ENCODE assay signal across 12 cellular contexts in genomic region chr20:51481311-51481997, GRCh38.
DNase-seq lines count a peak whose midpoint lies in the region; ATAC-seq and TF ChIP-seq lines count a peak whose summit lies in the region.
"Had no signal": no experiment of that assay in that cellular context is flagged by ENCODE, and none has a peak within 500 bp of the region (broad histone marks: within the 10 kb centered on the region; RNA-seq: fewer than 3 reads in every experiment).

No MANE protein-coding gene starts in this region.

- H3K27ac ChIP-seq in left lung, result no peak overlapping the region
- H3K27ac ChIP-seq: heart right ventricle, SK-N-MC had no signal

- peak; percentile 76 for DNase-seq in activated CD8-positive, alpha-beta memory T cell treated with anti-CD3 and anti-CD28 coated beads, Interleukin-2, amount 50 U/mL, for 48 hours
- DNase-seq in left lung (no peak), amygdala (lab: John Stamatoyannopoulos, UW) (no peak), COR-L47 (lab: John Stamatoyannopoulos, UW) (no peak), HCEC 1CT (no peak)
- peak; percentile 59 to 62 for DNase-seq in stimulated activated CD8-positive, alpha-beta memory T cell treated with anti-CD3 and anti-CD28 coated beads, Interleukin-7, amount 100 ng/mL, for 48 hours (ENCODE audit: extremely low read depth in 1 of 2, low read depth in 1 of 2)
- DNase-seq: DMS 273 treated with DMSO at 0.1 percent for 48 hours, heart right ventricle, NCI-H2081 had no signal

- no peaks in the 10 kb centered on the region for H3K4me1 ChIP-seq in left lung

- no peak overlapping the region for H3K4me3 ChIP-seq in left lung
- H3K4me3 ChIP-seq: heart right ventricle, SK-N-MC had no signal

- no peak for TF ChIP-seq CTCF in left lung (IDR thresholded peaks at IDR 0.05)

- peaks cover 0 to 4% of the 10 kb centered on the region in 2 donors for H3K9me3 ChIP-seq in left lung

- no peaks in the 10 kb centered on the region for H3K27me3 ChIP-seq in left lung
- H3K27me3 ChIP-seq: heart right ventricle had no signal

- intact Hi-C loops in left lung (cut with DNase I), result no loop called here

- no peaks in the 10 kb centered on the region for H3K36me3 ChIP-seq in left lung

- ATAC-seq in HG02852 (IDR thresholded peaks at IDR 0.05; ENCODE audit: unreplicated experiment) (peak; percentile 41), left lung (peak; percentile 61), GM21529 (IDR thresholded peaks at IDR 0.05; ENCODE audit: unreplicated experiment) (no peak)

Comparison
In these comparisons a context has a peak if more than half of its experiments do, and no peak if none do; other contexts are left out.
1. DNase-seq: peak in activated CD8-positive, alpha-beta memory T cell treated with anti-CD3 and anti-CD28 coated beads, Interleukin-2, amount 50 U/mL, for 48 hours (single experiment) and stimulated activated CD8-positive, alpha-beta memory T cell treated with anti-CD3 and anti-CD28 coated beads, Interleukin-7, amount 100 ng/mL, for 48 hours (2 of 2); none in left lung (0 of 2), amygdala (0 of 56), COR-L47 (single experiment) and HCEC 1CT (single experiment).